ENCODE assay signal across 1 cellular context in the genomic region with DNA sequence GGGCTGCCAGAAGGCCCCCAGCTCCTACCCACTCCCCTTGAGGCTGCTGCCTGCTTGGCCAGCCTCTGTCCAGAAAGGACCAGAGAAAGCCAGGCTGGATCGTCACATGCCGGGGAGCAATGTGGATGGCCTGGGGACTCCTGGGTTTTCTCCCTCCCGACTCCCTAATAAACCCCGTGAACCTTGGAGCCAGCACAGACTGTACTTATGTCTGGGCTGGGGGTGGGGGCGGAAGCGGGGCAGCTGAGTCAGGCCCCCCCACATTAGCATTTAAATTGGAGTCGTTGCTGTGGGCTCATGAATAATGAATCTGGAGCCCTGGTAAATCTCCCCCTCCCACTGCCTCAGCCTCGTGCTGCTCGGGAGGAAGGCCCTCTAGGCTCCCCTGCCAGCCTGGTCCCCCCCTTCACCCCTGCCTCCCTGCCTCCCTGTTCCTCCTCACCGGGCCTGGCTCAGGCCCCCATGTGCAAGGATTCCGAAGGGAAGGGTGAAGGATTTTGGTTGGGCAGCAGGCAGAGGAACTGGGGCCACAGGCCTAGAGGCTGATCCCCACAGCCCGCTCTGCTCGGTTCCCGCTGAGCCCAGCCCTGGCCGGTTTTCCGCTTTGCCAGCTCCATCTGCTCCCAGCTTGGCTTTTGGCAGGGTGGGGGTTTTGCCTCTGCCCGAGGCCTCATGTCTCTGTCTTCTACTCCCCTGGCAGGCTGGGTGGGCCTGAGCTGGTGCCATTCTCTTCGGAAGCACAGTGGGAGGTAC.
TF ChIP-seq lines count a peak whose summit lies in the region.

No MANE protein-coding gene starts in this region.

TF ChIP-seq in GM23338, 12 proteins besides CTCF, POLR2A, EP300 and RAD21 (continued from another document):
- TF ChIP-seq, protein P1, sequence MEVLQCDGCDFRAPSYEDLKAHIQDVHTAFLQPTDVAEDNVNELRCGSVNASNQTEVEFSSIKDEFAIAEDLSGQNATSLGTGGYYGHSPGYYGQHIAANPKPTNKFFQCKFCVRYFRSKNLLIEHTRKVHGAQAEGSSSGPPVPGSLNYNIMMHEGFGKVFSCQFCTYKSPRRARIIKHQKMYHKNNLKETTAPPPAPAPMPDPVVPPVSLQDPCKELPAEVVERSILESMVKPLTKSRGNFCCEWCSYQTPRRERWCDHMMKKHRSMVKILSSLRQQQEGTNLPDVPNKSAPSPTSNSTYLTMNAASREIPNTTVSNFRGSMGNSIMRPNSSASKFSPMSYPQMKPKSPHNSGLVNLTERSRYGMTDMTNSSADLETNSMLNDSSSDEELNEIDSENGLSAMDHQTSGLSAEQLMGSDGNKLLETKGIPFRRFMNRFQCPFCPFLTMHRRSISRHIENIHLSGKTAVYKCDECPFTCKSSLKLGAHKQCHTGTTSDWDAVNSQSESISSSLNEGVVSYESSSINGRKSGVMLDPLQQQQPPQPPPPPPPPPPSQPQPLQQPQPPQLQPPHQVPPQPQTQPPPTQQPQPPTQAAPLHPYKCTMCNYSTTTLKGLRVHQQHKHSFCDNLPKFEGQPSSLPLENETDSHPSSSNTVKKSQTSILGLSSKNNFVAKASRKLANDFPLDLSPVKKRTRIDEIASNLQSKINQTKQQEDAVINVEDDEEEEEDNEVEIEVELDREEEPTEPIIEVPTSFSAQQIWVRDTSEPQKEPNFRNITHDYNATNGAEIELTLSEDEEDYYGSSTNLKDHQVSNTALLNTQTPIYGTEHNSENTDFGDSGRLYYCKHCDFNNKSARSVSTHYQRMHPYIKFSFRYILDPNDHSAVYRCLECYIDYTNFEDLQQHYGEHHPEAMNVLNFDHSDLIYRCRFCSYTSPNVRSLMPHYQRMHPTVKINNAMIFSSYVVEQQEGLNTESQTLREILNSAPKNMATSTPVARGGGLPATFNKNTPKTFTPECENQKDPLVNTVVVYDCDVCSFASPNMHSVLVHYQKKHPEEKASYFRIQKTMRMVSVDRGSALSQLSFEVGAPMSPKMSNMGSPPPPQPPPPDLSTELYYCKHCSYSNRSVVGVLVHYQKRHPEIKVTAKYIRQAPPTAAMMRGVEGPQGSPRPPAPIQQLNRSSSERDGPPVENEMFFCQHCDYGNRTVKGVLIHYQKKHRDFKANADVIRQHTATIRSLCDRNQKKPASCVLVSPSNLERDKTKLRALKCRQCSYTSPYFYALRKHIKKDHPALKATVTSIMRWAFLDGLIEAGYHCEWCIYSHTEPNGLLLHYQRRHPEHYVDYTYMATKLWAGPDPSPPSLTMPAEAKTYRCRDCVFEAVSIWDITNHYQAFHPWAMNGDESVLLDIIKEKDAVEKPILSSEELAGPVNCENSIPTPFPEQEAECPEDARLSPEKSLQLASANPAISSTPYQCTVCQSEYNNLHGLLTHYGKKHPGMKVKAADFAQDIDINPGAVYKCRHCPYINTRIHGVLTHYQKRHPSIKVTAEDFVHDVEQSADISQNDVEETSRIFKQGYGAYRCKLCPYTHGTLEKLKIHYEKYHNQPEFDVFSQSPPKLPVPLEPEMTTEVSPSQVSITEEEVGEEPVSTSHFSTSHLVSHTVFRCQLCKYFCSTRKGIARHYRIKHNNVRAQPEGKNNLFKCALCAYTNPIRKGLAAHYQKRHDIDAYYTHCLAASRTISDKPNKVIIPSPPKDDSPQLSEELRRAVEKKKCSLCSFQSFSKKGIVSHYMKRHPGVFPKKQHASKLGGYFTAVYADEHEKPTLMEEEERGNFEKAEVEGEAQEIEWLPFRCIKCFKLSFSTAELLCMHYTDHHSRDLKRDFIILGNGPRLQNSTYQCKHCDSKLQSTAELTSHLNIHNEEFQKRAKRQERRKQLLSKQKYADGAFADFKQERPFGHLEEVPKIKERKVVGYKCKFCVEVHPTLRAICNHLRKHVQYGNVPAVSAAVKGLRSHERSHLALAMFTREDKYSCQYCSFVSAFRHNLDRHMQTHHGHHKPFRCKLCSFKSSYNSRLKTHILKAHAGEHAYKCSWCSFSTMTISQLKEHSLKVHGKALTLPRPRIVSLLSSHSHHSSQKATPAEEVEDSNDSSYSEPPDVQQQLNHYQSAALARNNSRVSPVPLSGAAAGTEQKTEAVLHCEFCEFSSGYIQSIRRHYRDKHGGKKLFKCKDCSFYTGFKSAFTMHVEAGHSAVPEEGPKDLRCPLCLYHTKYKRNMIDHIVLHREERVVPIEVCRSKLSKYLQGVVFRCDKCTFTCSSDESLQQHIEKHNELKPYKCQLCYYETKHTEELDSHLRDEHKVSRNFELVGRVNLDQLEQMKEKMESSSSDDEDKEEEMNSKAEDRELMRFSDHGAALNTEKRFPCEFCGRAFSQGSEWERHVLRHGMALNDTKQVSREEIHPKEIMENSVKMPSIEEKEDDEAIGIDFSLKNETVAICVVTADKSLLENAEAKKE (CRISPR knock-in tag; IDR thresholded peaks at IDR 0.05): no peak
